In the genomic region with DNA sequence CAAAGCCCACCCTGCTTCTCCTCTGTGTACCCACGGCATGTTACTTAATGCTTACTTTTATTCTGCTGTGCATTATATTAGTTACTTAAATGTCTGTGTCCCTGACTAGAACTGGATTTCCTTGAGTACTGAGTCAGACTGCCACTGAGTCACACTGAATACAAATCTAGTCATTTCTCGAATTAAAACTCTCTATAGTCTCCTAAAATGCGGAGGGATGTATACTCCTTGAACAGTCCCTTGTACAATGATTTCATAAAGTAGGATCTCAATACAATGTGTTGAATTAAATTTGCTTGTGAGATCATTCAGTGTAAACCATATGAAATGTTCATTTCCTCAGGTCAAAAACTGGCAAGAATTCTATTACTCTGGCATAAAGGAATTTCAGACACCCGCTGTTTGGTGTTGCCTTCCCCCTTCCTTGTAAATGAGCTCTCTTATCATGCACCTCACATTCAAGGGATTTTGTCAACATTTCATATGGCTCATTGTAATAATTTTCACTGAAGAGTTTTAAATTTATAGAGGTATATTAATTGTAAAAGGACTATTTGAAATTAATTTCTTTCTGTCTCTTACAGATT, we compare ENCODE assay signal across 16 cellular contexts. TPM values are rescaled to one million over a fixed set of nuclear protein-coding genes. Genes with fewer than 3 reads are reported as not detected.
DNase-seq lines count a peak whose midpoint lies in the region; ATAC-seq, FAIRE-seq and TF ChIP-seq lines count a peak whose summit lies in the region.
"Had no signal": no experiment of that assay in that cellular context is flagged by ENCODE, and none has a peak within 500 bp of the region (broad histone marks: within the 10 kb centered on the region; RNA-seq: fewer than 3 reads in every experiment).

No MANE protein-coding gene starts in this region.

- intact Hi-C loops in activated CD8-positive, alpha-beta T cell treated with anti-CD3 and anti-CD28 coated beads for 36 hours (cut with micrococcal nuclease) = no loop called here
- intact Hi-C loops in K562 (cut with micrococcal nuclease) (no loop called here), uterus (cut with DNase I; ENCODE audit: low total_unique reads) (no loop called here)

- in situ Hi-C loops in K562 (cut with MboI) = no loop called here

- POLR2A ChIA-PET in activated CD8-positive, alpha-beta T cell treated with anti-CD3 and anti-CD28 coated beads for 36 hours (lab: Charles Lee) = interaction anchor here (1.1 to 1.4 kb wide), 2 partner anchors 11 to 15 kb away, joined by 3 read pairs; no protein-coding TSS in a partner anchor
- POLR2A ChIA-PET in activated CD8-positive, alpha-beta T cell treated with anti-CD3 and anti-CD28 coated beads, Interleukin-2, amount 10 ng/mL, durations not matched to agents 7 days and 5 days (lab: Charles Lee) = no interaction called here
- POLR2A ChIA-PET in K562 (lab: Yijun Ruan, JAX) = interaction anchor here (1.3 kb wide), 1 partner anchor 12 kb away, joined by 3 read pairs; no protein-coding TSS in a partner anchor

- H3K4me2 ChIP-seq in K562 (ENCODE audit: insufficient read depth, low read length) = no peak overlapping the region
- H3K4me2 ChIP-seq in neural progenitor cell = no peak overlapping the region
- H3K4me2 ChIP-seq: hepatocyte had no signal

- no peaks in the 10 kb centered on the region for H3K9me1 ChIP-seq in K562 (ENCODE audit: control insufficient read depth, insufficient read depth, low read length)

- H3K36me3 Mint-ChIP-seq in activated CD8-positive, alpha-beta T cell treated with anti-CD3 and anti-CD28 coated beads for 36 hours (ENCODE audit: low read depth) = no peaks in the 10 kb centered on the region
- no peaks in the 10 kb centered on the region for H3K36me3 Mint-ChIP-seq in activated CD8-positive, alpha-beta T cell treated with anti-CD3 and anti-CD28 coated beads, Interleukin-2, amount 10 ng/mL, durations not matched to agents 7 days and 5 days (ENCODE audit: low read depth)
- H3K36me3 Mint-ChIP-seq in neural progenitor cell = no peaks in the 10 kb centered on the region
- H3K36me3 Mint-ChIP-seq: activated naive CD4-positive, alpha-beta T cell treated with anti-CD3 and anti-CD28 coated beads, Interleukin-2, amount 50 U/mL, for 24 hours had no signal

- no peaks in the 10 kb centered on the region for H3K79me2 ChIP-seq in K562 (ENCODE audit: control insufficient read depth, insufficient read depth, low read length)
- H3K79me2 ChIP-seq in neural progenitor cell (ENCODE audit: low read depth) = no peaks in the 10 kb centered on the region
- H3K79me2 ChIP-seq: hepatocyte had no signal

- no TSS peak for BruUV-seq in K562 (replicated peaks; lab: Mats Ljungman, UMichigan)

- H3K9ac ChIP-seq in HUES48 (ENCODE audit: low read depth, low read length) (no peak overlapping the region; the same call in 1 of the 2 replicates), K562 (ENCODE audit: insufficient read depth in 1 of 2, low read depth in 2 of 2, low read length in 2 of 2) (no peak overlapping the region), neural progenitor cell (no peak overlapping the region)

- CTCF ChIA-PET in activated CD8-positive, alpha-beta T cell treated with anti-CD3 and anti-CD28 coated beads for 36 hours (lab: Charles Lee) = interaction anchor here (1.0 kb wide), 1 partner anchor 144 kb away, joined by 3 read pairs; no protein-coding TSS in a partner anchor
- CTCF ChIA-PET in activated CD8-positive, alpha-beta T cell treated with anti-CD3 and anti-CD28 coated beads, Interleukin-2, amount 10 ng/mL, durations not matched to agents 7 days and 5 days (lab: Charles Lee) = interaction anchor here (1.3 kb wide), 1 partner anchor 11 kb away, joined by 3 read pairs; no protein-coding TSS in a partner anchor
- CTCF ChIA-PET in K562 (lab: Yijun Ruan, JAX; ENCODE audit: low intra/inter-chr PET ratio) = no interaction called here

- H3K9me3 Mint-ChIP-seq in activated CD8-positive, alpha-beta T cell treated with anti-CD3 and anti-CD28 coated beads for 36 hours = no peaks in the 10 kb centered on the region
- no peaks in the 10 kb centered on the region for H3K9me3 Mint-ChIP-seq in activated CD8-positive, alpha-beta T cell treated with anti-CD3 and anti-CD28 coated beads, Interleukin-2, amount 10 ng/mL, durations not matched to agents 7 days and 5 days (ENCODE audit: insufficient read depth)
- H3K9me3 Mint-ChIP-seq in neural progenitor cell = no peaks in the 10 kb centered on the region
- H3K9me3 Mint-ChIP-seq: activated CD4-positive, alpha-beta T cell treated with anti-CD3 and anti-CD28 coated beads, Interleukin-2, amount 10 ng/mL, durations not matched to agents 7 days and 5 days; activated naive CD4-positive, alpha-beta T cell treated with anti-CD3 and anti-CD28 coated beads, Interleukin-2, amount 50 U/mL, for 24 hours had no signal

- no peaks in the 10 kb centered on the region for H3K27me3 ChIP-seq in HUES48 (ENCODE audit: control insufficient read depth, insufficient read depth, low read length)
- no peaks in the 10 kb centered on the region for H3K27me3 ChIP-seq in K562 (ENCODE audit: control insufficient read depth in 2 of 2, insufficient read depth in 2 of 2, low read length in 2 of 2)
- no peaks in the 10 kb centered on the region for H3K27me3 ChIP-seq in neural progenitor cell
- H3K27me3 ChIP-seq in uterus = no peaks in the 10 kb centered on the region
- H3K27me3 ChIP-seq: hepatocyte, thyroid gland had no signal

- H3K27me3 Mint-ChIP-seq in activated CD8-positive, alpha-beta T cell treated with anti-CD3 and anti-CD28 coated beads for 36 hours = peaks cover 10% of the 10 kb centered on the region
- peaks cover 16% of the 10 kb centered on the region for H3K27me3 Mint-ChIP-seq in activated CD8-positive, alpha-beta T cell treated with anti-CD3 and anti-CD28 coated beads, Interleukin-2, amount 10 ng/mL, durations not matched to agents 7 days and 5 days (ENCODE audit: low read depth)
- H3K27me3 Mint-ChIP-seq in neural progenitor cell (ENCODE audit: insufficient read depth, low read depth) = no peaks in the 10 kb centered on the region

- no peak for TF ChIP-seq CTCF in activated CD8-positive, alpha-beta T cell treated with anti-CD3 and anti-CD28 coated beads for 36 hours (IDR thresholded peaks at IDR 0.05)
- TF ChIP-seq CTCF in K562 (IDR thresholded peaks at IDR 0.05 in 2 of 3, conservative IDR thresholded peaks at IDR 0.05 in 1 of 3; ENCODE audit: insufficient read depth in 2 of 3, low read depth in 1 of 3, low read length in 3 of 3) (no peak), neural progenitor cell (IDR thresholded peaks at IDR 0.05) (no peak), uterus (IDR thresholded peaks at IDR 0.05) (no peak)

- FAIRE-seq in K562 (lab: Jason Lieb, UNC) = no peak

- H3K27ac Mint-ChIP-seq in activated CD8-positive, alpha-beta T cell treated with anti-CD3 and anti-CD28 coated beads for 36 hours = no peak overlapping the region
- no peak overlapping the region for H3K27ac Mint-ChIP-seq in activated CD8-positive, alpha-beta T cell treated with anti-CD3 and anti-CD28 coated beads, Interleukin-2, amount 10 ng/mL, durations not matched to agents 7 days and 5 days
- H3K27ac Mint-ChIP-seq in neural progenitor cell = peak overlapping the region; percentile 58
- H3K27ac Mint-ChIP-seq: activated CD4-positive, alpha-beta T cell treated with anti-CD3 and anti-CD28 coated beads, Interleukin-2, amount 10 ng/mL, durations not matched to agents 7 days and 5 days; activated naive CD4-positive, alpha-beta T cell treated with anti-CD3 and anti-CD28 coated beads, Interleukin-2, amount 50 U/mL, for 24 hours had no signal

- H4K20me1 ChIP-seq in K562 (replicated peaks; ENCODE audit: control insufficient read depth, insufficient read depth, low read length) (no peaks in the 10 kb centered on the region), neural progenitor cell (ENCODE audit: low read depth) (no peaks in the 10 kb centered on the region)

- TF ChIP-seq RAD21 in K562 (CRISPR knock-in tag; conservative IDR thresholded peaks at IDR 0.05 in 1 of 2, IDR thresholded peaks at IDR 0.05 in 1 of 2) = no peak

- ATAC-seq in activated CD8-positive, alpha-beta T cell treated with anti-CD3 and anti-CD28 coated beads for 36 hours = peak; percentile 62
- ATAC-seq in activated CD8-positive, alpha-beta T cell treated with anti-CD3 and anti-CD28 coated beads, Interleukin-2, amount 10 ng/mL, durations not matched to agents 7 days and 5 days = no peak
- no peak for ATAC-seq in K562

- no peak for TF ChIP-seq EP300 in K562 (IDR thresholded peaks at IDR 0.05; ENCODE audit: low read length)

- H3K4me1 ChIP-seq in HUES48 (ENCODE audit: control insufficient read depth, insufficient read depth, low read length) = peaks cover 44% of the 10 kb centered on the region
- H3K4me1 ChIP-seq in K562 (replicated peaks in 1 of 2; ENCODE audit: control insufficient read depth in 2 of 2, insufficient read depth in 2 of 2, low read length in 2 of 2) = no peaks in the 10 kb centered on the region
- H3K4me1 ChIP-seq in neural progenitor cell = no peaks in the 10 kb centered on the region
- no peaks in the 10 kb centered on the region for H3K4me1 ChIP-seq in uterus
- H3K4me1 ChIP-seq: thyroid gland had no signal

- no peak overlapping the region for H3K4me3 Mint-ChIP-seq in activated CD8-positive, alpha-beta T cell treated with anti-CD3 and anti-CD28 coated beads for 36 hours
- no peak overlapping the region for H3K4me3 Mint-ChIP-seq in activated CD8-positive, alpha-beta T cell treated with anti-CD3 and anti-CD28 coated beads, Interleukin-2, amount 10 ng/mL, durations not matched to agents 7 days and 5 days
- no peak overlapping the region for H3K4me3 Mint-ChIP-seq in neural progenitor cell
- H3K4me3 Mint-ChIP-seq: activated CD4-positive, alpha-beta T cell treated with anti-CD3 and anti-CD28 coated beads, Interleukin-2, amount 10 ng/mL, durations not matched to agents 7 days and 5 days; activated naive CD4-positive, alpha-beta T cell treated with anti-CD3 and anti-CD28 coated beads, Interleukin-2, amount 50 U/mL, for 24 hours had no signal

- WGBS in K562 (ENCODE audit: insufficient coverage, low coverage, missing lambda C conversion rate) = 39% methylated on average over 4 of the region's 4 CpGs

- no peaks in the 10 kb centered on the region for H3K9me3 ChIP-seq in HUES48 (ENCODE audit: control insufficient read depth, insufficient read depth, low read length)
- H3K9me3 ChIP-seq in K562 (replicated peaks; ENCODE audit: control insufficient read depth, insufficient read depth, low read depth, low read length) = no peaks in the 10 kb centered on the region
- no peaks in the 10 kb centered on the region for H3K9me3 ChIP-seq in neural progenitor cell (ENCODE audit: low read depth)
- no peaks in the 10 kb centered on the region for H3K9me3 ChIP-seq in uterus
- H3K9me3 ChIP-seq: thyroid gland had no signal

- H3F3A ChIP-seq in neural progenitor cell (ENCODE audit: low read depth) = no peaks in the 10 kb centered on the region

- no peak for DNase-seq in activated CD8-positive, alpha-beta T cell treated with anti-CD3 and anti-CD28 coated beads for 36 hours
- DNase-seq in activated CD8-positive, alpha-beta T cell treated with anti-CD3 and anti-CD28 coated beads, Interleukin-2, amount 10 ng/mL, durations not matched to agents 7 days and 5 days = no peak
- DNase-seq in K562 (ENCODE audit: extremely low read depth in 1 of 4, low spot score in 3 of 4) (no peak), neural progenitor cell (ENCODE audit: low spot score) (no peak), uterus (no peak), HK-2 (ENCODE audit: unreplicated experiment) (no peak), NCI-H345 treated with DMSO at 0.1 percent for 48 hours (lab: John Stamatoyannopoulos, UW; ENCODE audit: unreplicated experiment) (no peak)
- DNase-seq: ACHN; activated CD4-positive, alpha-beta T cell treated with anti-CD3 and anti-CD28 coated beads, Interleukin-2, amount 10 ng/mL, durations not matched to agents 7 days and 5 days; DMS153; effector CD4-positive, alpha-beta T cell; thyroid gland had no signal

- TF ChIP-seq POLR2A in K562 (conservative IDR thresholded peaks at IDR 0.05) = no peak
- TF ChIP-seq POLR2A in uterus (IDR thresholded peaks at IDR 0.05) = no peak

- H3K4me1 Mint-ChIP-seq in activated CD8-positive, alpha-beta T cell treated with anti-CD3 and anti-CD28 coated beads for 36 hours (ENCODE audit: low read depth) = peaks cover 9% of the 10 kb centered on the region
- no peaks in the 10 kb centered on the region for H3K4me1 Mint-ChIP-seq in activated CD8-positive, alpha-beta T cell treated with anti-CD3 and anti-CD28 coated beads, Interleukin-2, amount 10 ng/mL, durations not matched to agents 7 days and 5 days (ENCODE audit: low read depth)
- H3K4me1 Mint-ChIP-seq in neural progenitor cell = peaks cover 19% of the 10 kb centered on the region
- H3K4me1 Mint-ChIP-seq: activated CD4-positive, alpha-beta T cell treated with anti-CD3 and anti-CD28 coated beads, Interleukin-2, amount 10 ng/mL, durations not matched to agents 7 days and 5 days; activated naive CD4-positive, alpha-beta T cell treated with anti-CD3 and anti-CD28 coated beads, Interleukin-2, amount 50 U/mL, for 24 hours had no signal

- peak overlapping the region; percentile 10; the same call in 1 of the 2 replicates for H3K4me3 ChIP-seq in HUES48 (ENCODE audit: low read depth, low read length)
- H3K4me3 ChIP-seq in K562 = no peak overlapping the region
- no peak overlapping the region for H3K4me3 ChIP-seq in neural progenitor cell
- H3K4me3 ChIP-seq in uterus = no peak overlapping the region
- H3K4me3 ChIP-seq: hepatocyte, thyroid gland had no signal

- H2AFZ ChIP-seq in K562 (ENCODE audit: low read depth, low read length) (peak overlapping the region; percentile 13; the same call in 1 of the 2 replicates), neural progenitor cell (replicated peaks) (peak overlapping the region; percentile 20)
- H2AFZ ChIP-seq: hepatocyte had no signal

- H3K36me3 ChIP-seq in HUES48 (ENCODE audit: control insufficient read depth, insufficient read depth, low read length) (no peaks in the 10 kb centered on the region), K562 (ENCODE audit: control insufficient read depth, insufficient read depth, low read length) (no peaks in the 10 kb centered on the region), neural progenitor cell (no peaks in the 10 kb centered on the region), uterus (no peaks in the 10 kb centered on the region)
- H3K36me3 ChIP-seq: thyroid gland had no signal

- H3K27ac ChIP-seq in HUES48 (ENCODE audit: low read depth, low read length) (peak overlapping the region; percentile 75), K562 (ENCODE audit: extremely low read depth, low read depth, low read length) (no peak overlapping the region), neural progenitor cell (no peak overlapping the region), uterus (peak overlapping the region in 1 of 2 donors; percentile 14)
- H3K27ac ChIP-seq: hepatocyte, HL-60, thyroid gland had no signal

RNA-seq across cellular contexts. Expression of a gene that starts 17.4 kb away (rescaled TPM):
- 1 to 10 TPM; 4.1 to 4.5 TPM for total RNA-seq in activated CD8-positive, alpha-beta T cell treated with anti-CD3 and anti-CD28 coated beads for 36 hours
- 1 to 10 TPM; 1.2 to 1.3 TPM for total RNA-seq in activated CD8-positive, alpha-beta T cell treated with anti-CD3 and anti-CD28 coated beads, Interleukin-2, amount 10 ng/mL, durations not matched to agents 7 days and 5 days
- total RNA-seq in K562 (2011; cell fraction: chromatin; rRNA removed; ENCODE audit: low replicate concordance) = 1.9 and 6.6 TPM in 2 replicates
- 1.0 and 1.7 TPM in 2 replicates for total RNA-seq in K562 (2011; cell fraction: nucleolus; rRNA removed)
- total RNA-seq in K562 (2011; cell fraction: nucleoplasm; rRNA removed) = 4.6 and 8.2 TPM in 2 replicates
- total RNA-seq in K562 (2014; rRNA removed) = 5.1 and 5.3 TPM in 2 replicates
- 5.8 and 7.4 TPM in 2 replicates for total RNA-seq in K562 (2014; rRNA removed; fragmentation: Illumina TruSeq; extraction: Trizol)
- 4.0 and 4.4 TPM in 2 replicates for total RNA-seq in K562 (2015; rRNA removed; fragmentation: Illumina TruSeq; extraction: Trizol)
- 5.0 and 5.4 TPM in 2 replicates for total RNA-seq in K562 (2021)
- 3.2 and 3.7 TPM in 2 replicates for polyA plus RNA-seq in K562 (2011; rRNA removed)
- 0.55 and 2.2 TPM in 2 replicates for polyA plus RNA-seq in K562 (2011; cell fraction: cytosol; rRNA removed)
- 1.2 and 2.1 TPM in 2 replicates for polyA plus RNA-seq in K562 (2011; cell fraction: nucleus; rRNA removed)
- polyA plus RNA-seq in K562 (2012) = 4.1 and 5.4 TPM in 2 replicates
- 7.4 and 8.5 TPM in 2 replicates for polyA plus RNA-seq in K562 (2014; fragmentation: Illumina TruSeq; extraction: Trizol)
- 1 to 10 TPM; 2.3 TPM for polyA plus RNA-seq in K562 (2014; fragmentation: Nextera tagmentation; extraction: Ambion mirVana)
- 7.0 and 7.1 TPM in 2 replicates for polyA plus RNA-seq in K562 (2014; rRNA removed)
- polyA minus RNA-seq in K562 (2011; rRNA and poly(A)+ RNA removed) = 2.0 and 3.0 TPM in 2 replicates
- 0.64 and 0.67 TPM in 2 replicates for polyA minus RNA-seq in K562 (2011; cell fraction: cytosol; rRNA and poly(A)+ RNA removed)
- polyA minus RNA-seq in K562 (2011; cell fraction: nucleus; rRNA and poly(A)+ RNA removed) = 1.3 and 2.2 TPM in 2 replicates
- total RNA-seq in neural progenitor cell (ENCODE audit: low replicate concordance) = 0.03 TPM in 1 of 2 replicates, not detected in the other
- total RNA-seq in uterus = 1 to 10 TPM; 2.3 to 8.5 (median 3.5) TPM
